In the genomic region with DNA sequence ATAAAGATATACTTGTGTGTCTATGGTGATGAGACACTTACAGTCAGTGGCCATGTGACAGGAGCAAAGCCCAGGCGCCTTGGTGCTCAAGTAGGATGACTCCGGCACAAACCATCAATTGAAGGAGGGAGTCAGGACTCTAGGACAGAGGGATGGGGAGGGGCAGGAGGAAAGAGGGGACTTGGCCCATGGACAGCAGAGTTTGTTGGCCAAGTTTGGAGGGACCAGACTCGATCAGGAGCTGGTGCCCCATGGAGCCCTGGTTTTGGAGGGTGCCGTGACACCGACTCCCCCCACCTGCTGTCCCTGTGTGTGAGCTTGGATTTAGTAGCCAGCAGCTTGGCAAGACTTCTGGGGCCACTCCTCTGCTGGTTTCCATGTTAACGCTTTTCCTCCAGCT, we compare ENCODE assay signal across 23 cellular contexts.
"Had no signal": no experiment of that assay in that cellular context is flagged by ENCODE, and none has a peak within 500 bp of the region (broad histone marks: within the 10 kb centered on the region; RNA-seq: fewer than 3 reads in every experiment).

No MANE protein-coding gene starts in this region.

- H3K4me3 ChIP-seq: dorsolateral prefrontal cortex, gastrocnemius medialis, heart left ventricle, hepatocyte, lung, mucosa of descending colon, sigmoid colon, testis, tibial artery had no signal

- DNase-seq: dorsolateral prefrontal cortex; effector CD4-positive, alpha-beta T cell; endodermal cell; foreskin fibroblast; gastrocnemius medialis; kidney; mesenchymal stem cell; mucosa of descending colon; naive thymus-derived CD4-positive, alpha-beta T cell; occipital lobe; sigmoid colon; stimulated activated CD4-positive, alpha-beta T cell treated with anti-CD3 and anti-CD28 coated beads, Interleukin-4, amount 100 ng/mL, for 4 hours; stimulated activated naive CD8-positive, alpha-beta T cell treated with anti-CD3 and anti-CD28 coated beads, Interleukin-15, Interleukin-2, amounts not matched to agents 100 U/mL and 50 U/mL, for 24 hours; testis; tibial artery had no signal

- H3K36me3 ChIP-seq: gastrocnemius medialis, heart left ventricle, sigmoid colon, tibial artery had no signal

- H3K4me1 ChIP-seq: gastrocnemius medialis, heart left ventricle, sigmoid colon, tibial artery had no signal

- H3K4me2 ChIP-seq: hepatocyte had no signal

- H3K27me3 ChIP-seq: dorsolateral prefrontal cortex, gastrocnemius medialis, heart left ventricle, hepatocyte, sigmoid colon, testis, tibial artery had no signal

- H3K79me2 ChIP-seq: hepatocyte had no signal

- ATAC-seq: gastrocnemius medialis; heart left ventricle; left lobe of liver; mucosa of descending colon; naive thymus-derived CD4-positive, alpha-beta T cell; stimulated activated memory B cell treated with anti-CD40 and anti-IgM and Interleukin-4, amounts not matched to agents 10 μg/mL and 1 μg/mL and 100 μg/mL, for 72 hours; stimulated activated naive CD8-positive, alpha-beta T cell treated with anti-CD3 and anti-CD28 coated beads, Interleukin-15, Interleukin-2, amounts not matched to agents 100 U/mL and 50 U/mL, for 24 hours had no signal

- H2AFZ ChIP-seq: hepatocyte, parathyroid adenoma had no signal

- FAIRE-seq: colon, kidney had no signal

- H3K9me3 ChIP-seq: gastrocnemius medialis, heart left ventricle, mucosa of descending colon, sigmoid colon, testis, tibial artery had no signal

- H3K27ac ChIP-seq: dorsolateral prefrontal cortex, epithelial cell of prostate, gastrocnemius medialis, heart left ventricle, hepatocyte, parathyroid adenoma, sigmoid colon, testis, tibial artery had no signal

- H3K9ac ChIP-seq: parathyroid adenoma had no signal
